ENCODE assay signal across 16 cellular contexts in genomic region chr9:21901538-21901937, GRCh38.
"Had no signal": no experiment of that assay in that cellular context is flagged by ENCODE, and none has a peak within 500 bp of the region (broad histone marks: within the 10 kb centered on the region; RNA-seq: fewer than 3 reads in every experiment).

No MANE protein-coding gene starts in this region.

- H3K4me3 ChIP-seq: cardiac muscle cell, psoas muscle, right lobe of liver, spleen, tibial nerve, vagina had no signal

- DNase-seq: activated CD4-positive, alpha-beta memory T cell treated with anti-CD3 and anti-CD28 coated beads for 36 hours; activated naive CD4-positive, alpha-beta T cell treated with Interleukin-2 at 50 U/mL for 16 hours; activated naive CD8-positive, alpha-beta T cell treated with anti-CD3 and anti-CD28 coated beads, Interleukin-2, amount 50 U/mL, for 24 hours; left colon; mammary epithelial cell; natural killer cell; nucleus accumbens; psoas muscle; right lobe of liver; spleen; stimulated activated CD4-positive, alpha-beta T cell treated with anti-CD3 and anti-CD28 coated beads, Interleukin-1b, Interleukin-23, amount 100 ng/mL, for 48 hours had no signal

- H3K27me3 ChIP-seq: cardiac muscle cell, foreskin keratinocyte, right lobe of liver, spleen, tibial nerve, vagina had no signal

- H3K36me3 ChIP-seq: cardiac muscle cell, right lobe of liver, vagina had no signal

- ATAC-seq: activated naive CD8-positive, alpha-beta T cell treated with anti-CD3 and anti-CD28 coated beads, Interleukin-2, amount 50 U/mL, for 24 hours; left colon; natural killer cell; psoas muscle; right lobe of liver; stimulated activated memory B cell treated with anti-CD40 and anti-IgM and Interleukin-4, amounts not matched to agents 10 μg/mL and 1 μg/mL and 100 μg/mL, for 72 hours had no signal

- H3K4me1 ChIP-seq: foreskin keratinocyte, psoas muscle, right lobe of liver, spleen, tibial nerve, vagina had no signal

- H3K27ac ChIP-seq: foreskin keratinocyte, psoas muscle, right lobe of liver, spleen, tibial nerve, vagina had no signal

- H3K9me3 ChIP-seq: right lobe of liver had no signal
